In genomic region chr1:157217486-157217885, GRCh38 we compare ENCODE assay signal across 1 cellular context.
TF ChIP-seq lines count a peak whose summit lies in the region.

No MANE protein-coding gene starts in this region.

TF ChIP-seq in HepG2, 621 proteins besides CTCF, POLR2A, EP300 and RAD21:
- TF ChIP-seq HES4 (CRISPR knock-in tag; IDR thresholded peaks at IDR 0.05; ENCODE audit: borderline replicate concordance) (no peak), ZSCAN21 (CRISPR knock-in tag; IDR thresholded peaks at IDR 0.05; ENCODE audit: borderline replicate concordance) (no peak), ZNF563 (CRISPR knock-in tag; IDR thresholded peaks at IDR 0.05) (no peak), ZNF337 (CRISPR knock-in tag; IDR thresholded peaks at IDR 0.05; ENCODE audit: borderline replicate concordance, low read depth) (no peak), ZSCAN30 (CRISPR knock-in tag; IDR thresholded peaks at IDR 0.05) (no peak), CHD2 (IDR thresholded peaks at IDR 0.05; ENCODE audit: low read depth, low read length) (no peak), FOXA1 (IDR thresholded peaks at IDR 0.05) (no peak), FOXA1 (CRISPR knock-in tag; IDR thresholded peaks at IDR 0.05) (no peak), THYN1 (CRISPR knock-in tag; IDR thresholded peaks at IDR 0.05; ENCODE audit: borderline replicate concordance, low read depth) (no peak), ZNF749 (CRISPR knock-in tag; IDR thresholded peaks at IDR 0.05; ENCODE audit: borderline replicate concordance) (no peak)
